24 cellular contexts compared by ENCODE assay signal in genomic region chr7:158959954-158960353, GRCh38.
DNase-seq lines count a peak whose midpoint lies in the region; FAIRE-seq and TF ChIP-seq lines count a peak whose summit lies in the region.
"Had no signal": no experiment of that assay in that cellular context is flagged by ENCODE, and none has a peak within 500 bp of the region (broad histone marks: within the 10 kb centered on the region; RNA-seq: fewer than 3 reads in every experiment).

No MANE protein-coding gene starts in this region.

- H3K27ac ChIP-seq in kidney (ENCODE audit: low read depth in 2 of 2, low read length in 2 of 2), result no peak overlapping the region
- H3K27ac ChIP-seq: BLaER1 had no signal

- intact Hi-C loops in kidney (cut with DNase I), result no loop called here

- H3K9me3 ChIP-seq in kidney (ENCODE audit: control insufficient read depth in 1 of 2, low read length in 2 of 2), result no peaks in the 10 kb centered on the region
- H3K9me3 ChIP-seq: BE2C had no signal

- no peak overlapping the region for H3K9ac ChIP-seq in kidney (ENCODE audit: low read length in 2 of 2)
- H3K9ac ChIP-seq: BLaER1 had no signal

- H3K4me3 ChIP-seq in kidney (ENCODE audit: low read length in 2 of 2), result no peak overlapping the region
- H3K4me3 ChIP-seq: BLaER1 had no signal

- no peak for TF ChIP-seq CTCF in kidney (IDR thresholded peaks at IDR 0.05; ENCODE audit: borderline replicate concordance, extremely low read depth, insufficient read depth)

- H3K36me3 ChIP-seq in kidney (ENCODE audit: control insufficient read depth in 1 of 2, insufficient read depth in 2 of 2, low read length in 2 of 2), result no peaks in the 10 kb centered on the region
- H3K36me3 ChIP-seq: BE2C, BLaER1 had no signal

- DNase-seq in NCI-H187 (lab: John Stamatoyannopoulos, UW) (peak; percentile 44 to 52), NCI-H187 treated with DMSO at 0.1 percent for 48 hours (lab: John Stamatoyannopoulos, UW) (no peak), kidney (peak; percentile 48), T-helper 2 cell (no peak)
- peak; percentile 18 for DNase-seq in activated CD8-positive, alpha-beta memory T cell treated with anti-CD3 and anti-CD28 coated beads, Interleukin-2, amount 50 U/mL, for 48 hours
- no peak for DNase-seq in activated CD8-positive, alpha-beta memory T cell treated with anti-CD3 and anti-CD28 coated beads, Interleukin-2, amount 50 U/mL, for 4 hours
- DNase-seq: 8988T; ACHN; BE2C; C1 segment of cervical spinal cord; CD4-positive, alpha-beta memory T cell; CD4-positive, CD25-positive, alpha-beta regulatory T cell; CD8-positive, alpha-beta memory T cell; COR-L47; DMS 273 treated with DMSO at 0.1 percent for 48 hours; DMS153; DMS53; DND-41; EL; GDM1 had no signal

- peaks cover 0 to 14% of the 10 kb centered on the region in 2 donors for H3K4me1 ChIP-seq in kidney (ENCODE audit: control insufficient read depth in 1 of 2, insufficient read depth in 1 of 2, low read depth in 1 of 2, low read length in 2 of 2)
- H3K4me1 ChIP-seq: BE2C had no signal

- no peak for FAIRE-seq in kidney (lab: Jason Lieb, UNC)
- FAIRE-seq: A204.1, GM12891, GM19239 had no signal

Comparison
In these comparisons a context has a peak if more than half of its experiments do, and no peak if none do; other contexts are left out.
1. DNase-seq: peak in NCI-H187 (2 of 2), activated CD8-positive, alpha-beta memory T cell treated with anti-CD3 and anti-CD28 coated beads, Interleukin-2, amount 50 U/mL, for 48 hours (single experiment) and kidney (single experiment); none in NCI-H187 treated with DMSO at 0.1 percent for 48 hours (single experiment), activated CD8-positive, alpha-beta memory T cell treated with anti-CD3 and anti-CD28 coated beads, Interleukin-2, amount 50 U/mL, for 4 hours (single experiment) and T-helper 2 cell (0 of 5).